ENCODE assay signal across 17 cellular contexts in the genomic region with DNA sequence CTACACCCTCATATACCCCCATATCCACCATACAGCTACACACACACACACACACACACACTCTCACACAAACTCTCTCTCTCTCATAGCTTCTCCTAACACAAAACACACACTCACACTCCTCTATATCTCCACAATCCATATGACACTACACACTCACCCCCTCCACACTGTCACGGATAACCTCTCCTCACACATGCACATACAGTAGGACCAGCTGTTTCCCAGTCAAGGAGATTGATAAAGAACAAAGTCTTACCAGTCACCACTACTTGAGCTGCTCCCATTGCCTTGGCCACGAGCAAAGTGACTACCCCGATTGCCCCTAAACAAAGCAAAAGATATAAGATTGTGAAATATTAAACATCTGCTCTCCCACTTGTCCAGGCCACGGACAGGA.
DNase-seq lines count a peak whose midpoint lies in the region; ATAC-seq, FAIRE-seq and TF ChIP-seq lines count a peak whose summit lies in the region.
"Had no signal": no experiment of that assay in that cellular context is flagged by ENCODE, and none has a peak within 500 bp of the region (broad histone marks: within the 10 kb centered on the region; RNA-seq: fewer than 3 reads in every experiment).

No MANE protein-coding gene starts in this region.

- H3K27ac ChIP-seq in K562 (ENCODE audit: extremely low read depth, low read depth, low read length): no peak overlapping the region
- H3K27ac ChIP-seq: GM23248, HL-60 had no signal

- H3K27me3 ChIP-seq in K562 (ENCODE audit: control insufficient read depth in 2 of 2, insufficient read depth in 2 of 2, low read length in 2 of 2): no peaks in the 10 kb centered on the region

- BruUV-seq in K562 (replicated peaks; lab: Mats Ljungman, UMichigan): no TSS peak

- H3K4me1 Mint-ChIP-seq in activated naive CD8-positive, alpha-beta T cell (ENCODE audit: low read depth): peaks cover 14% of the 10 kb centered on the region
- peaks cover 13% of the 10 kb centered on the region for H3K4me1 Mint-ChIP-seq in activated naive CD8-positive, alpha-beta T cell treated with anti-CD3 and anti-CD28 coated beads, Interleukin-2, amount 50 U/mL, for 24 hours

- no peaks in the 10 kb centered on the region for H3K36me3 Mint-ChIP-seq in activated naive CD8-positive, alpha-beta T cell
- H3K36me3 Mint-ChIP-seq in activated naive CD8-positive, alpha-beta T cell treated with anti-CD3 and anti-CD28 coated beads, Interleukin-2, amount 50 U/mL, for 24 hours (ENCODE audit: low read depth): no peaks in the 10 kb centered on the region
- H3K36me3 Mint-ChIP-seq: CD14-positive monocyte; CD8-positive, alpha-beta T cell had no signal

- ATAC-seq in activated naive CD8-positive, alpha-beta T cell treated with anti-CD3 and anti-CD28 coated beads, Interleukin-2, amount 50 U/mL, for 24 hours: no peak
- peak; percentile 17 for ATAC-seq in K562
- ATAC-seq: CD8-positive, alpha-beta T cell; GM12878; HCT116 had no signal

- CTCF ChIA-PET in K562 (lab: Yijun Ruan, JAX; ENCODE audit: low intra/inter-chr PET ratio): no interaction called here

- H3K4me3 Mint-ChIP-seq in activated naive CD8-positive, alpha-beta T cell: no peak overlapping the region
- H3K4me3 Mint-ChIP-seq in activated naive CD8-positive, alpha-beta T cell treated with anti-CD3 and anti-CD28 coated beads, Interleukin-2, amount 50 U/mL, for 24 hours: no peak overlapping the region
- H3K4me3 Mint-ChIP-seq: CD14-positive monocyte; CD8-positive, alpha-beta T cell had no signal

- TF ChIP-seq RAD21 in K562 (CRISPR knock-in tag; conservative IDR thresholded peaks at IDR 0.05 in 1 of 2, IDR thresholded peaks at IDR 0.05 in 1 of 2): no peak

- no peak for FAIRE-seq in K562 (lab: Jason Lieb, UNC)
- FAIRE-seq: GM12878, GM18507, H54 had no signal

- no peaks in the 10 kb centered on the region for H3K36me3 ChIP-seq in K562 (ENCODE audit: control insufficient read depth, insufficient read depth, low read length)

- no peak overlapping the region for H3K9ac ChIP-seq in K562 (ENCODE audit: insufficient read depth in 1 of 2, low read depth in 2 of 2, low read length in 2 of 2)
- H3K9ac ChIP-seq: GM23248 had no signal

- TF ChIP-seq POLR2A in K562 (conservative IDR thresholded peaks at IDR 0.05): no peak

- no peaks in the 10 kb centered on the region for H3K9me1 ChIP-seq in K562 (ENCODE audit: control insufficient read depth, insufficient read depth, low read length)

- no peak for TF ChIP-seq CTCF in K562 (IDR thresholded peaks at IDR 0.05 in 2 of 3, conservative IDR thresholded peaks at IDR 0.05 in 1 of 3; ENCODE audit: insufficient read depth in 2 of 3, low read depth in 1 of 3, low read length in 3 of 3)

- intact Hi-C loops in K562 (cut with micrococcal nuclease): no loop called here

- H3K27ac Mint-ChIP-seq in activated naive CD8-positive, alpha-beta T cell: peak overlapping the region; percentile 12
- no peak overlapping the region for H3K27ac Mint-ChIP-seq in activated naive CD8-positive, alpha-beta T cell treated with anti-CD3 and anti-CD28 coated beads, Interleukin-2, amount 50 U/mL, for 24 hours
- H3K27ac Mint-ChIP-seq: CD14-positive monocyte; CD8-positive, alpha-beta T cell had no signal

- POLR2A ChIA-PET in K562 (lab: Yijun Ruan, JAX): no interaction called here

- H4K20me1 ChIP-seq in K562 (replicated peaks; ENCODE audit: control insufficient read depth, insufficient read depth, low read length): no peaks in the 10 kb centered on the region

- no peaks in the 10 kb centered on the region for H3K27me3 Mint-ChIP-seq in activated naive CD8-positive, alpha-beta T cell
- H3K27me3 Mint-ChIP-seq in activated naive CD8-positive, alpha-beta T cell treated with anti-CD3 and anti-CD28 coated beads, Interleukin-2, amount 50 U/mL, for 24 hours: no peaks in the 10 kb centered on the region

- DNase-seq in activated naive CD8-positive, alpha-beta T cell treated with anti-CD3 and anti-CD28 coated beads, Interleukin-2, amount 50 U/mL, for 24 hours: no peak
- peak; percentile 55 for DNase-seq in MV-4-11 (lab: John Stamatoyannopoulos, UW)
- peak in 1 of 4 experiments; percentile 42 for DNase-seq in K562 (ENCODE audit: extremely low read depth in 1 of 4, low spot score in 3 of 4)
- no peak for DNase-seq in cerebellar cortex (ENCODE audit: low spot score)
- no peak for DNase-seq in 8988T
- no peak for DNase-seq in mucosa of gallbladder (ENCODE audit: low spot score)
- DNase-seq: CD8-positive, alpha-beta T cell; COR-L47; DMS53; GM23248 had no signal

- H3K4me3 ChIP-seq in K562: no peak overlapping the region
- H3K4me3 ChIP-seq: GM12878, GM23248 had no signal

- 6% methylated on average over 4 of the region's 4 CpGs for WGBS in K562 (ENCODE audit: insufficient coverage, low coverage, missing lambda C conversion rate)

- H3K9me3 ChIP-seq in K562 (replicated peaks; ENCODE audit: control insufficient read depth, insufficient read depth, low read depth, low read length): no peaks in the 10 kb centered on the region

- no peak for TF ChIP-seq EP300 in K562 (IDR thresholded peaks at IDR 0.05; ENCODE audit: low read length)

- in situ Hi-C loops in K562 (cut with MboI): no loop called here

- H3K4me2 ChIP-seq in K562 (ENCODE audit: insufficient read depth, low read length): no peak overlapping the region

- H3K4me1 ChIP-seq in K562 (replicated peaks in 1 of 2; ENCODE audit: control insufficient read depth in 2 of 2, insufficient read depth in 2 of 2, low read length in 2 of 2): peaks cover 7 to 20% of the 10 kb centered on the region in 2 experiments; a peak in 4 of 5 replicates

- H2AFZ ChIP-seq in K562 (ENCODE audit: low read depth, low read length): peak overlapping the region; percentile 37; the same call in 1 of the 2 replicates
- H2AFZ ChIP-seq: GM23248 had no signal

- no peaks in the 10 kb centered on the region for H3K9me3 Mint-ChIP-seq in activated naive CD8-positive, alpha-beta T cell (ENCODE audit: low read depth)
- no peaks in the 10 kb centered on the region for H3K9me3 Mint-ChIP-seq in activated naive CD8-positive, alpha-beta T cell treated with anti-CD3 and anti-CD28 coated beads, Interleukin-2, amount 50 U/mL, for 24 hours
- H3K9me3 Mint-ChIP-seq: CD8-positive, alpha-beta T cell had no signal

- no peaks in the 10 kb centered on the region for H3K79me2 ChIP-seq in K562 (ENCODE audit: control insufficient read depth, insufficient read depth, low read length)

TF ChIP-seq in K562, 482 proteins besides CTCF, POLR2A, EP300 and RAD21:
- peak; percentile 68 for TF ChIP-seq CEBPB (tag; IDR thresholded peaks at IDR 0.05)
- no peak for TF ChIP-seq ZZZ3 (IDR thresholded peaks at IDR 0.05)
- TF ChIP-seq, protein P1, sequence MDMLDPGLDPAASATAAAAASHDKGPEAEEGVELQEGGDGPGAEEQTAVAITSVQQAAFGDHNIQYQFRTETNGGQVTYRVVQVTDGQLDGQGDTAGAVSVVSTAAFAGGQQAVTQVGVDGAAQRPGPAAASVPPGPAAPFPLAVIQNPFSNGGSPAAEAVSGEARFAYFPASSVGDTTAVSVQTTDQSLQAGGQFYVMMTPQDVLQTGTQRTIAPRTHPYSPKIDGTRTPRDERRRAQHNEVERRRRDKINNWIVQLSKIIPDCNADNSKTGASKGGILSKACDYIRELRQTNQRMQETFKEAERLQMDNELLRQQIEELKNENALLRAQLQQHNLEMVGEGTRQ (CRISPR knock-in tag; IDR thresholded peaks at IDR 0.05): no peak
- no peak for TF ChIP-seq GATAD2B (IDR thresholded peaks at IDR 0.05; ENCODE audit: borderline replicate concordance)
- peak; percentile 26; the same call in 1 of the 2 replicates for TF ChIP-seq ARID1B (IDR thresholded peaks at IDR 0.05)
- TF ChIP-seq FOXJ3 (CRISPR knock-in tag; IDR thresholded peaks at IDR 0.05): no peak
- TF ChIP-seq TBL1XR1 (IDR thresholded peaks at IDR 0.05; ENCODE audit: low read length in 2 of 2): no peak
- peak; percentile 46 for TF ChIP-seq CBFA2T2 (conservative IDR thresholded peaks at IDR 0.05)
- TF ChIP-seq DACH1 (IDR thresholded peaks at IDR 0.05; ENCODE audit: partially characterized antibody): peak; percentile 53
- TF ChIP-seq COPS2 (conservative IDR thresholded peaks at IDR 0.05): no peak
- TF ChIP-seq SIX5 (IDR thresholded peaks at IDR 0.05; ENCODE audit: borderline replicate concordance in 1 of 2, insufficient read depth in 1 of 2, low read depth in 1 of 2, low read length in 2 of 2): no peak
- no peak for TF ChIP-seq NR4A1 (CRISPR knock-in tag; IDR thresholded peaks at IDR 0.05)
- TF ChIP-seq NR4A1 (tag; IDR thresholded peaks at IDR 0.05): no peak
- peak; percentile 66 for TF ChIP-seq CBFA2T3 (IDR thresholded peaks at IDR 0.05)
- no peak for TF ChIP-seq RUNX1 (IDR thresholded peaks at IDR 0.05; ENCODE audit: low read depth)
- TF ChIP-seq ELF1 (tag; IDR thresholded peaks at IDR 0.05): no peak
- TF ChIP-seq SAP30 (IDR thresholded peaks at IDR 0.05; ENCODE audit: borderline replicate concordance, insufficient read depth, low read depth, low read length, poor library complexity, severe bottlenecking): no peak
- TF ChIP-seq, protein P2, sequence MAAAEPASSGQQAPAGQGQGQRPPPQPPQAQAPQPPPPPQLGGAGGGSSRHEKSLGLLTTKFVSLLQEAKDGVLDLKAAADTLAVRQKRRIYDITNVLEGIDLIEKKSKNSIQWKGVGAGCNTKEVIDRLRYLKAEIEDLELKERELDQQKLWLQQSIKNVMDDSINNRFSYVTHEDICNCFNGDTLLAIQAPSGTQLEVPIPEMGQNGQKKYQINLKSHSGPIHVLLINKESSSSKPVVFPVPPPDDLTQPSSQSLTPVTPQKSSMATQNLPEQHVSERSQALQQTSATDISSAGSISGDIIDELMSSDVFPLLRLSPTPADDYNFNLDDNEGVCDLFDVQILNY (CRISPR knock-in tag; IDR thresholded peaks at IDR 0.05): no peak
- TF ChIP-seq EHMT2 (IDR thresholded peaks at IDR 0.05): 0 out of 2 replicates have a peak, but pooled peaks have one; percentile 22
